ENCODE assay signal across 8 cellular contexts in genomic region chr4:56301181-56302076, GRCh38.
DNase-seq lines count a peak whose midpoint lies in the region; ATAC-seq and TF ChIP-seq lines count a peak whose summit lies in the region.

No MANE protein-coding gene starts in this region.

- H3K9me3 Mint-ChIP-seq in activated T-cell treated with anti-CD3 and anti-CD28 coated beads, Interleukin-2, amount 50 U/mL, for 24 hours = no peaks in the 10 kb centered on the region
- no peaks in the 10 kb centered on the region for H3K9me3 Mint-ChIP-seq in neural progenitor cell

- H3K79me2 ChIP-seq in fibroblast of lung (ENCODE audit: control insufficient read depth, insufficient read depth, low read length) (no peaks in the 10 kb centered on the region), neural progenitor cell (ENCODE audit: low read depth) (no peaks in the 10 kb centered on the region)

- peak overlapping the region in 1 of 4 experiments; percentile 14 for H3K4me3 ChIP-seq in fibroblast of lung (replicated peaks in 1 of 4; ENCODE audit: control extremely low read depth in 1 of 4, insufficient read depth in 1 of 4, low read depth in 3 of 4, low read length in 4 of 4)
- no peak overlapping the region for H3K4me3 ChIP-seq in neural progenitor cell

- H3K4me3 Mint-ChIP-seq in activated T-cell treated with anti-CD3 and anti-CD28 coated beads, Interleukin-2, amount 50 U/mL, for 24 hours = peak overlapping the region; percentile 8
- H3K4me3 Mint-ChIP-seq in neural progenitor cell = no peak overlapping the region

- H3K9ac ChIP-seq in fibroblast of lung (ENCODE audit: insufficient read depth, low read length) = no peak overlapping the region
- no peak overlapping the region for H3K9ac ChIP-seq in neural progenitor cell

- no peaks in the 10 kb centered on the region for H3K36me3 ChIP-seq in fibroblast of lung (ENCODE audit: control insufficient read depth, insufficient read depth, low read length)
- H3K36me3 ChIP-seq in neural progenitor cell = no peaks in the 10 kb centered on the region

- no peaks in the 10 kb centered on the region for H3K4me1 ChIP-seq in fibroblast of lung (ENCODE audit: control insufficient read depth, extremely low read depth, insufficient read depth, low read length)
- peaks cover 20% of the 10 kb centered on the region for H3K4me1 ChIP-seq in neural progenitor cell

- H3K9me3 ChIP-seq in fibroblast of lung (ENCODE audit: control insufficient read depth, insufficient read depth, low read depth, low read length) (no peaks in the 10 kb centered on the region), neural progenitor cell (ENCODE audit: low read depth) (no peaks in the 10 kb centered on the region)

- peaks cover 13% of the 10 kb centered on the region for H3K4me1 Mint-ChIP-seq in activated T-cell treated with anti-CD3 and anti-CD28 coated beads, Interleukin-2, amount 50 U/mL, for 24 hours (ENCODE audit: low read depth)
- H3K4me1 Mint-ChIP-seq in neural progenitor cell = peaks cover 31% of the 10 kb centered on the region

- peak; percentile 92 for ATAC-seq in GM21717 (IDR thresholded peaks at IDR 0.05; ENCODE audit: unreplicated experiment)

- H4K20me1 ChIP-seq in fibroblast of lung (ENCODE audit: control insufficient read depth, extremely low read depth, insufficient read depth, low read length) (no peaks in the 10 kb centered on the region), neural progenitor cell (ENCODE audit: low read depth) (peaks cover 21% of the 10 kb centered on the region)

- no peaks in the 10 kb centered on the region for H3K27me3 ChIP-seq in fibroblast of lung (ENCODE audit: control insufficient read depth, insufficient read depth, low read length)
- no peaks in the 10 kb centered on the region for H3K27me3 ChIP-seq in neural progenitor cell

- peak overlapping the region; percentile 21 for H3K4me2 ChIP-seq in fibroblast of lung (ENCODE audit: extremely low read depth, insufficient read depth, low read length)
- H3K4me2 ChIP-seq in neural progenitor cell = no peak overlapping the region

- H3K36me3 Mint-ChIP-seq in activated T-cell treated with anti-CD3 and anti-CD28 coated beads, Interleukin-2, amount 50 U/mL, for 24 hours (ENCODE audit: low read depth) = no peaks in the 10 kb centered on the region
- peaks cover 7% of the 10 kb centered on the region for H3K36me3 Mint-ChIP-seq in neural progenitor cell

- in situ Hi-C loops in KBM-7 (cut with MboI; ENCODE audit: low pct_unique_long_range_greater_than_20kb, low sequenced_read_pairs) = no loop called here

- H3K27ac ChIP-seq in fibroblast of lung (ENCODE audit: insufficient read depth, low read length) (no peak overlapping the region), neural progenitor cell (no peak overlapping the region)

- peaks cover 21% of the 10 kb centered on the region for H3F3A ChIP-seq in neural progenitor cell (ENCODE audit: low read depth)

- H2AFZ ChIP-seq in fibroblast of lung (ENCODE audit: low read length) = no peak overlapping the region
- no peak overlapping the region for H2AFZ ChIP-seq in neural progenitor cell (replicated peaks)

- H3K27ac Mint-ChIP-seq in activated T-cell treated with anti-CD3 and anti-CD28 coated beads, Interleukin-2, amount 50 U/mL, for 24 hours = no peak overlapping the region
- peak overlapping the region; percentile 6 for H3K27ac Mint-ChIP-seq in neural progenitor cell

- TF ChIP-seq CTCF in fibroblast of lung (conservative IDR thresholded peaks at IDR 0.05 in 1 of 2, IDR thresholded peaks at IDR 0.05 in 1 of 2; ENCODE audit: low read depth in 1 of 2, low read length in 2 of 2) = peak; percentile 97 to 98
- TF ChIP-seq CTCF in neural progenitor cell (IDR thresholded peaks at IDR 0.05) = peak; percentile 99

- DNase-seq in Daoy (ENCODE audit: low read depth) (peak; percentile 66), KBM-7 (peak; percentile 84), OCI-M2 (lab: John Stamatoyannopoulos, UW; ENCODE audit: unreplicated experiment) (peak; percentile 9), fibroblast of lung (ENCODE audit: low read depth in 2 of 2) (peak; percentile 89 to 93), neural progenitor cell (ENCODE audit: low spot score) (peak; percentile 84), superior temporal gyrus (ENCODE audit: extremely low spot score) (peak; percentile 91)
- DNase-seq in activated T-cell treated with anti-CD3 and anti-CD28 coated beads, Interleukin-2, amount 50 U/mL, for 24 hours = peak; percentile 69

- H3K27me3 Mint-ChIP-seq in activated T-cell treated with anti-CD3 and anti-CD28 coated beads, Interleukin-2, amount 50 U/mL, for 24 hours = peaks cover 7% of the 10 kb centered on the region
- peaks cover 4% of the 10 kb centered on the region for H3K27me3 Mint-ChIP-seq in neural progenitor cell (ENCODE audit: insufficient read depth, low read depth)

Comparison
In these comparisons a context has a peak if more than half of its experiments do, and no peak if none do; other contexts are left out.
1. DNase-seq: peak in every context shown above with its lines; median percentile 91 in fibroblast of lung; 91 in superior temporal gyrus; 84 in KBM-7; 84 in neural progenitor cell; 69 in activated T-cell treated with anti-CD3 and anti-CD28 coated beads, Interleukin-2, amount 50 U/mL, for 24 hours; 66 in Daoy; 9 in OCI-M2.